Comparison of ENCODE assay signal across 1 cellular context in the genomic region with DNA sequence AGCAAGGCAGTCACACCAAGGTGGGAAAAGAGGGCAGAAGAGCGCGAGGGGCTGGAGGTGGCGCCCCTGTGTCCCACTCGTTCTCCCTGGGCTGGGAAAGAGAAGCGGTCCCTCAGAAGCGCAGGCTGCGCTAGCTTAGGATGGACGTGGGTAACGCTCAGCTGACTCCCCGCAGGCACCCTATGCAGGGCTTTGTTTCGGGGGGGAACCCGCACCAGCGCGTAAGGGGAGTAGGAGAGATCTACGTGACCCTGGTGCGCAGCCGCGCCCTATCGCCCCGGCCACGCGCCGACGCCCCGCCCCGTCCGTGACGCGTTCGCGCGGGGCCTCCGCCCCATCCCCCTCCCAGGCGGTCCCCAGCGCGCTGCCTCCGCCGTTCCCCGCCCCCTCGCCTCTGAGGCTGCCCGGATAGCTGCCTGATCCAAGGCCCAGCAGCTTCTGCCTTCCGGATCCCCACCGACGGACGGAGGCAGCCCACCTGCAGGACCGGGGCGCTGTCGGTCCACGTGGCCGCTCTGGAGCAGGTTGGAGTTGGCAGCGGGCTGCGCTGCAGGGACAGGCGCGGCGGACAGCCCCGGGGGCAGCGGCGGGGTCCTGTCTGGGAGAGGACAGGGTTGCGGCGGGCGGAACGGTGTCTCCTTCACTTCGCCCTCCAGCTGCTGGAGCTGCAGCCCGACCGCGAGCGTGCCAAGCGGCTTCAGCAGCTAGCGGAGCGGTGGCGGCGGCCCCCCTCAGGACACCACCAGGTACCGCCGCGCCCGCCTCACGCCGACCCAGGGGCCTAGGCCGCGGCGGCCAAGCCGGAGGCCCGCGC.
TF ChIP-seq lines count a peak whose summit lies in the region.

A gene with protein sequence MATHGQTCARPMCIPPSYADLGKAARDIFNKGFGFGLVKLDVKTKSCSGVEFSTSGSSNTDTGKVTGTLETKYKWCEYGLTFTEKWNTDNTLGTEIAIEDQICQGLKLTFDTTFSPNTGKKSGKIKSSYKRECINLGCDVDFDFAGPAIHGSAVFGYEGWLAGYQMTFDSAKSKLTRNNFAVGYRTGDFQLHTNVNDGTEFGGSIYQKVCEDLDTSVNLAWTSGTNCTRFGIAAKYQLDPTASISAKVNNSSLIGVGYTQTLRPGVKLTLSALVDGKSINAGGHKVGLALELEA (plus strand): TSS at position 604 of the 814 bp plus-strand sequence. CDS start 363 bp downstream, outside the sequence.

TF ChIP-seq in K562, 482 proteins besides CTCF, POLR2A, EP300 and RAD21 (continued from another document and continues in another):
- TF ChIP-seq, protein P1, sequence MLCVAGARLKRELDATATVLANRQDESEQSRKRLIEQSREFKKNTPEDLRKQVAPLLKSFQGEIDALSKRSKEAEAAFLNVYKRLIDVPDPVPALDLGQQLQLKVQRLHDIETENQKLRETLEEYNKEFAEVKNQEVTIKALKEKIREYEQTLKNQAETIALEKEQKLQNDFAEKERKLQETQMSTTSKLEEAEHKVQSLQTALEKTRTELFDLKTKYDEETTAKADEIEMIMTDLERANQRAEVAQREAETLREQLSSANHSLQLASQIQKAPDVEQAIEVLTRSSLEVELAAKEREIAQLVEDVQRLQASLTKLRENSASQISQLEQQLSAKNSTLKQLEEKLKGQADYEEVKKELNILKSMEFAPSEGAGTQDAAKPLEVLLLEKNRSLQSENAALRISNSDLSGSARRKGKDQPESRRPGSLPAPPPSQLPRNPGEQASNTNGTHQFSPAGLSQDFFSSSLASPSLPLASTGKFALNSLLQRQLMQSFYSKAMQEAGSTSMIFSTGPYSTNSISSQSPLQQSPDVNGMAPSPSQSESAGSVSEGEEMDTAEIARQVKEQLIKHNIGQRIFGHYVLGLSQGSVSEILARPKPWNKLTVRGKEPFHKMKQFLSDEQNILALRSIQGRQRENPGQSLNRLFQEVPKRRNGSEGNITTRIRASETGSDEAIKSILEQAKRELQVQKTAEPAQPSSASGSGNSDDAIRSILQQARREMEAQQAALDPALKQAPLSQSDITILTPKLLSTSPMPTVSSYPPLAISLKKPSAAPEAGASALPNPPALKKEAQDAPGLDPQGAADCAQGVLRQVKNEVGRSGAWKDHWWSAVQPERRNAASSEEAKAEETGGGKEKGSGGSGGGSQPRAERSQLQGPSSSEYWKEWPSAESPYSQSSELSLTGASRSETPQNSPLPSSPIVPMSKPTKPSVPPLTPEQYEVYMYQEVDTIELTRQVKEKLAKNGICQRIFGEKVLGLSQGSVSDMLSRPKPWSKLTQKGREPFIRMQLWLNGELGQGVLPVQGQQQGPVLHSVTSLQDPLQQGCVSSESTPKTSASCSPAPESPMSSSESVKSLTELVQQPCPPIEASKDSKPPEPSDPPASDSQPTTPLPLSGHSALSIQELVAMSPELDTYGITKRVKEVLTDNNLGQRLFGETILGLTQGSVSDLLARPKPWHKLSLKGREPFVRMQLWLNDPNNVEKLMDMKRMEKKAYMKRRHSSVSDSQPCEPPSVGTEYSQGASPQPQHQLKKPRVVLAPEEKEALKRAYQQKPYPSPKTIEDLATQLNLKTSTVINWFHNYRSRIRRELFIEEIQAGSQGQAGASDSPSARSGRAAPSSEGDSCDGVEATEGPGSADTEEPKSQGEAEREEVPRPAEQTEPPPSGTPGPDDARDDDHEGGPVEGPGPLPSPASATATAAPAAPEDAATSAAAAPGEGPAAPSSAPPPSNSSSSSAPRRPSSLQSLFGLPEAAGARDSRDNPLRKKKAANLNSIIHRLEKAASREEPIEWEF (CRISPR knock-in tag; IDR thresholded peaks at IDR 0.05): no peak
- TF ChIP-seq ZKSCAN8 (CRISPR knock-in tag; IDR thresholded peaks at IDR 0.05) (no peak), ZNF3 (CRISPR knock-in tag; IDR thresholded peaks at IDR 0.05) (no peak), ZNF444 (CRISPR knock-in tag; IDR thresholded peaks at IDR 0.05) (no peak), KAT2B (IDR thresholded peaks at IDR 0.05; ENCODE audit: low read depth, low read length) (no peak), PCBP1 (IDR thresholded peaks at IDR 0.05; ENCODE audit: low read depth, low read length, poor library complexity, severe bottlenecking) (peak; percentile 85), CREB1 (IDR thresholded peaks at IDR 0.05) (peak; percentile 93), CREB1 (CRISPR knock-in tag; IDR thresholded peaks at IDR 0.05) (peak; percentile 88), STAG1 (CRISPR knock-in tag; IDR thresholded peaks at IDR 0.05; ENCODE audit: borderline replicate concordance) (no peak), L3MBTL2 (IDR thresholded peaks at IDR 0.05) (peak; percentile 82; the same call in 1 of the 2 replicates), HCFC1 (IDR thresholded peaks at IDR 0.05; ENCODE audit: low read depth, low read length) (peak; percentile 72), SMARCB1 (IDR thresholded peaks at IDR 0.05; ENCODE audit: insufficient read length, low read depth) (peak; percentile 52), GATAD2A (IDR thresholded peaks at IDR 0.05) (peak; percentile 39; the same call in 1 of the 2 replicates), GATAD2B (IDR thresholded peaks at IDR 0.05; ENCODE audit: borderline replicate concordance) (peak; percentile 89), SIRT6 (IDR thresholded peaks at IDR 0.05; ENCODE audit: low read depth, low read length) (no peak), ETV6 (IDR thresholded peaks at IDR 0.05; ENCODE audit: borderline replicate concordance in 1 of 2, low read depth in 2 of 2, low read length in 1 of 2) (peak in 1 of 2 experiments; percentile 13; a peak in 1 of 4 replicates), ETV6 (CRISPR knock-in tag; IDR thresholded peaks at IDR 0.05; ENCODE audit: borderline replicate concordance) (0 out of 2 replicates have a peak, but pooled peaks have one; percentile 1), TGIF2 (CRISPR knock-in tag; IDR thresholded peaks at IDR 0.05) (0 out of 2 replicates have a peak, but pooled peaks have one; percentile 10), ZNF124 (CRISPR knock-in tag; IDR thresholded peaks at IDR 0.05) (no peak), NFYB (IDR thresholded peaks at IDR 0.05; ENCODE audit: extremely low read depth, insufficient read length) (no peak), DNMT1 (IDR thresholded peaks at IDR 0.05) (no peak), MXI1 (IDR thresholded peaks at IDR 0.05; ENCODE audit: low read depth, low read length) (peak; percentile 14), SMAD4 (CRISPR knock-in tag; conservative IDR thresholded peaks at IDR 0.05) (peak; percentile 99), POLR2H (tag; IDR thresholded peaks at IDR 0.05; ENCODE audit: low read depth) (peak; percentile 68; the same call in 1 of the 2 replicates), ZBTB1 (CRISPR knock-in tag; IDR thresholded peaks at IDR 0.05; ENCODE audit: borderline replicate concordance, low read depth) (peak; percentile 70; the same call in 1 of the 2 replicates), TARDBP (IDR thresholded peaks at IDR 0.05) (no peak), RBM25 (IDR thresholded peaks at IDR 0.05; ENCODE audit: low read depth, low read length, severe bottlenecking) (no peak), BRD4 (IDR thresholded peaks at IDR 0.05) (no peak), NUFIP1 (IDR thresholded peaks at IDR 0.05; ENCODE audit: partially characterized antibody) (peak; percentile 81), GABPB1 (CRISPR knock-in tag; IDR thresholded peaks at IDR 0.05) (peak; percentile 84), SIN3A (IDR thresholded peaks at IDR 0.05; ENCODE audit: borderline replicate concordance in 2 of 2, control insufficient read depth in 1 of 2, low read depth in 2 of 2, low read length in 2 of 2) (peak; percentile 76 to 92; a peak in 2 of 4 replicates), TCFL5 (CRISPR knock-in tag; conservative IDR thresholded peaks at IDR 0.05) (0 out of 2 replicates have a peak, but pooled peaks have one; percentile 42), CREBBP (IDR thresholded peaks at IDR 0.05; ENCODE audit: low read depth, low read length) (no peak), BDP1 (IDR thresholded peaks at IDR 0.05; ENCODE audit: insufficient read depth, insufficient read length) (no peak)
- TF ChIP-seq, protein P2, sequence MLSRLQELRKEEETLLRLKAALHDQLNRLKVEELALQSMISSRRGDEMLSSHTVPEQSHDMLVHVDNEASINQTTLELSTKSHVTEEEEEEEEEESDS (CRISPR knock-in tag; IDR thresholded peaks at IDR 0.05): no peak
- TF ChIP-seq, protein P3, sequence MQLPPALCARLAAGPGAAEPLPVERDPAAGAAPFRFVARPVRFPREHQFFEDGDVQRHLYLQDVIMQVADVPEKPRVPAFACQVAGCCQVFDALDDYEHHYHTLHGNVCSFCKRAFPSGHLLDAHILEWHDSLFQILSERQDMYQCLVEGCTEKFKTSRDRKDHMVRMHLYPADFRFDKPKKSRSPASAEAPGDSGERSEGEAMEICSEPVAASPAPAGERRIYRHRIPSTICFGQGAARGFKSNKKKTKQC (CRISPR knock-in tag; IDR thresholded peaks at IDR 0.05): peak; percentile 96
- TF ChIP-seq, protein P4, sequence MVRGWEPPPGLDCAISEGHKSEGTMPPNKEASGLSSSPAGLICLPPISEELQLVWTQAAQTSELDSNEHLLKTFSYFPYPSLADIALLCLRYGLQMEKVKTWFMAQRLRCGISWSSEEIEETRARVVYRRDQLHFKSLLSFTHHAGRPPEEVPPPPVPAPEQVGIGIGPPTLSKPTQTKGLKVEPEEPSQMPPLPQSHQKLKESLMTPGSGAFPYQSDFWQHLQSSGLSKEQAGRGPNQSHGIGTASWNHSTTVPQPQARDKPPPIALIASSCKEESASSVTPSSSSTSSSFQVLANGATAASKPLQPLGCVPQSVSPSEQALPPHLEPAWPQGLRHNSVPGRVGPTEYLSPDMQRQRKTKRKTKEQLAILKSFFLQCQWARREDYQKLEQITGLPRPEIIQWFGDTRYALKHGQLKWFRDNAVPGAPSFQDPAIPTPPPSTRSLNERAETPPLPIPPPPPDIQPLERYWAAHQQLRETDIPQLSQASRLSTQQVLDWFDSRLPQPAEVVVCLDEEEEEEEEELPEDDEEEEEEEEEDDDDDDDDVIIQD (CRISPR knock-in tag; IDR thresholded peaks at IDR 0.05): no peak
- TF ChIP-seq, protein P5, sequence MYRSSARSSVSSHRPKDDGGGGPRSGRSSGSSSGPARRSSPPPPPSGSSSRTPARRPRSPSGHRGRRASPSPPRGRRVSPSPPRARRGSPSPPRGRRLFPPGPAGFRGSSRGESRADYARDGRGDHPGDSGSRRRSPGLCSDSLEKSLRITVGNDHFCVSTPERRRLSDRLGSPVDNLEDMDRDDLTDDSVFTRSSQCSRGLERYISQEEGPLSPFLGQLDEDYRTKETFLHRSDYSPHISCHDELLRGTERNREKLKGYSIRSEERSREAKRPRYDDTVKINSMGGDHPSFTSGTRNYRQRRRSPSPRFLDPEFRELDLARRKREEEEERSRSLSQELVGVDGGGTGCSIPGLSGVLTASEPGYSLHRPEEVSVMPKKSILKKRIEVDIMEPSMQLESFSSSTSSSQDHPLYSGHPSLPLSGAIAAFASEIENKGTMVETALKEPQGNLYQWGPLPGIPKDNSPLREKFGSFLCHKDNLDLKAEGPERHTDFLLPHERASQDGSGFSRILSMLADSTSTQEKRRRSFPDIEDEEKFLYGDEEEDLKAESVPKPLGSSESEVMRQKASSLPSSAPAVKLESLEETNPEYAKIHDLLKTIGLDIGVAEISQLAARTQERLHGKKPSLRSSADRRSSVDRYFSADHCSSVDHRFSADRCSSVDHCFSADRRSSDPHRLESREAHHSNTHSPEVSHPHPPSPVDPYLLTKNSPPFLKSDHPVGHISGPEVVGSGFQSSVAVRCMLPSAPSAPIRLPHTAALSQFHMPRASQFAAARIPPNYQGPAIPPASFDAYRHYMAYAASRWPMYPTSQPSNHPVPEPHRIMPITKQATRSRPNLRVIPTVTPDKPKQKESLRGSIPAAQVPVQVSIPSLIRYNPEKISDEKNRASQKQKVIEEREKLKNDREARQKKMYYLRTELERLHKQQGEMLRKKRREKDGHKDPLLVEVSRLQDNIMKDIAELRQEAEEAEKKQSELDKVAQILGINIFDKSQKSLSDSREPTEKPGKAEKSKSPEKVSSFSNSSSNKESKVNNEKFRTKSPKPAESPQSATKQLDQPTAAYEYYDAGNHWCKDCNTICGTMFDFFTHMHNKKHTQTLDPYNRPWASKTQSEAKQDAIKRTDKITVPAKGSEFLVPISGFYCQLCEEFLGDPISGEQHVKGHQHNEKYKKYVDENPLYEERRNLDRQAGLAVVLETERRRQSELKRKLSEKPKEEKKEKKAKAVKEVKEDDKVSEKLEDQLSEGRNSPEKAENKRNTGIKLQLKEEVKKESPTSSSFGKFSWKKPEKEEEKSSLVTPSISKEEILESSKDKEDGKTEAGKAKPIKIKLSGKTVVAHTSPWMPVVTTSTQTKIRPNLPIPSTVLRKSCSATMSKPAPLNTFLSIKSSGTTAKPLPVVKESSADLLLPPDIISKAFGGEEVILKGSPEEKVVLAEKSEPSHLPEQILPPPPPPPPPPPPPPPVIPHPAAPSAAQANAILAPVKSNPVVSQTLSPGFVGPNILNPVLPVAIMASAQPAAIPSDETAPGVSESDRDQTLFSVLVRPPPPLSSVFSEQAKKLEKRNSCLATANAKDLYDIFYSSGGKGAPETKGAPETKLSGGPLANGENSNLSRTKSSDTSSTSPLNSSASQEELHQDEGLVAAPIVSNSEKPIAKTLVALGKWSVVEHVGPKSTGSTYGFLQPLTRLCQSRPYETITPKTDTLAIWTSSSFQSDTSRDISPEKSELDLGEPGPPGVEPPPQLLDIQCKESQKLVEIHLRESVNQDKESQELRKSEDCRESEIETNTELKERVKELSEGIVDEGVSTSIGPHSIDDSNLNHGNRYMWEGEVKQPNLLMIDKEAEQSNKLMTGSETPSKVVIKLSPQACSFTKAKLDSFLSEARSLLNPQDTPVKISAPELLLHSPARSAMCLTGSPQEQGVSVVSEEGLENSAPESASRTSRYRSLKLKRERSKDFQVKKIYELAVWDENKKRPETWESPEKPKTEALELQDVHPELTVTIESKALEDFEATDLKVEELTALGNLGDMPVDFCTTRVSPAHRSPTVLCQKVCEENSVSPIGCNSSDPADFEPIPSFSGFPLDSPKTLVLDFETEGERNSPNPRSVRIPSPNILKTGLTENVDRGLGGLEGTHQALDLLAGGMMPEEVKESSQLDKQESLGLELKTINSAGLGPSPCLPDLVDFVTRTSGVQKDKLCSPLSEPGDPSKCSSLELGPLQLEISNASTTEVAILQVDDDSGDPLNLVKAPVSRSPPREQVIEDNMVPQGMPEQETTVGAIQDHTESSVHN (IDR thresholded peaks at IDR 0.05; ENCODE audit: borderline replicate concordance in 1 of 2, low read depth in 1 of 2): no peak
- TF ChIP-seq, protein P6, sequence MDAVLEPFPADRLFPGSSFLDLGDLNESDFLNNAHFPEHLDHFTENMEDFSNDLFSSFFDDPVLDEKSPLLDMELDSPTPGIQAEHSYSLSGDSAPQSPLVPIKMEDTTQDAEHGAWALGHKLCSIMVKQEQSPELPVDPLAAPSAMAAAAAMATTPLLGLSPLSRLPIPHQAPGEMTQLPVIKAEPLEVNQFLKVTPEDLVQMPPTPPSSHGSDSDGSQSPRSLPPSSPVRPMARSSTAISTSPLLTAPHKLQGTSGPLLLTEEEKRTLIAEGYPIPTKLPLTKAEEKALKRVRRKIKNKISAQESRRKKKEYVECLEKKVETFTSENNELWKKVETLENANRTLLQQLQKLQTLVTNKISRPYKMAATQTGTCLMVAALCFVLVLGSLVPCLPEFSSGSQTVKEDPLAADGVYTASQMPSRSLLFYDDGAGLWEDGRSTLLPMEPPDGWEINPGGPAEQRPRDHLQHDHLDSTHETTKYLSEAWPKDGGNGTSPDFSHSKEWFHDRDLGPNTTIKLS (IDR thresholded peaks at IDR 0.05; ENCODE audit: borderline replicate concordance, low read depth): peak; percentile 38; the same call in 1 of the 2 replicates
